ENCODE assay signal across 26 cellular contexts in genomic region chr1:30793209-30793608, GRCh38. TPM values are rescaled to one million over a fixed set of nuclear protein-coding genes. Genes with fewer than 3 reads are reported as not detected.
A peak's percentile ranks its signal among the peaks of the same experiment; 100 is the strongest.
DNase-seq lines count a peak whose midpoint lies in the region; ATAC-seq, FAIRE-seq and TF ChIP-seq lines count a peak whose summit lies in the region.
"Had no signal": no experiment of that assay in that cellular context is flagged by ENCODE, and none has a peak within 500 bp of the region (broad histone marks: within the 10 kb centered on the region; RNA-seq: fewer than 3 reads in every experiment).

No MANE protein-coding gene starts in this region.

- H3K36me3 ChIP-seq in kidney (ENCODE audit: control insufficient read depth in 1 of 2, insufficient read depth in 2 of 2, low read length in 2 of 2) (no peaks in the 10 kb centered on the region), OCI-LY7 (ENCODE audit: insufficient read depth, low read length) (no peaks in the 10 kb centered on the region)

- no peak for FAIRE-seq in kidney (lab: Jason Lieb, UNC)
- FAIRE-seq: A549, GM12891, GM19239 had no signal

- no peak overlapping the region for H3K9ac ChIP-seq in kidney (ENCODE audit: low read length in 2 of 2)

- H3K9me3 Mint-ChIP-seq in natural killer cell treated with Interleukin-12 subunit alpha and Interleukin-12 subunit beta and Interleukin-15 and Interleukin-18, amount 100 ng/mL, for 72 hours, result no peaks in the 10 kb centered on the region
- H3K9me3 Mint-ChIP-seq in natural killer cell (no peaks in the 10 kb centered on the region), WTC11 (no peaks in the 10 kb centered on the region)
- no peaks in the 10 kb centered on the region for H3K9me3 Mint-ChIP-seq in stimulated activated effector memory CD8-positive, alpha-beta T cell treated with anti-CD3 and anti-CD28 coated beads, Interleukin-12 subunit alpha, Interleukin-12 subunit beta, amount 100 ng/mL, for 72 hours
- no peaks in the 10 kb centered on the region for H3K9me3 Mint-ChIP-seq in activated CD4-positive, alpha-beta T cell treated with anti-CD3 and anti-CD28 coated beads for 36 hours (ENCODE audit: low read depth)
- H3K9me3 Mint-ChIP-seq: CD4-positive, alpha-beta memory T cell; GM23338; H9; HFFc6 had no signal

- no TSS peak for BruUV-seq in OCI-LY7 (replicated peaks; lab: Mats Ljungman, UMichigan)

- H3K4me3 ChIP-seq in kidney (ENCODE audit: low read length in 2 of 2) (no peak overlapping the region), OCI-LY7 (ENCODE audit: low read depth, low read length, poor library complexity, severe bottlenecking) (no peak overlapping the region)
- H3K4me3 ChIP-seq: A549, GM23338 had no signal

- H3K9me2 ChIP-seq in OCI-LY7 (ENCODE audit: insufficient read depth, low read length), result no peaks in the 10 kb centered on the region

- H3K79me2 ChIP-seq in OCI-LY7 (ENCODE audit: insufficient read depth, low read depth, low read length), result no peaks in the 10 kb centered on the region

- CTCF ChIA-PET in WTC11 (lab: Charles Lee), result interaction anchor here (0.8 to 13.6 kb wide), 6 partner anchors 8 to 115 kb away, joined by 3 to 606 read pairs (median 7); partner anchors contain the start of gene SDC3
- CTCF ChIA-PET in OCI-LY7 (lab: Charles Lee; ENCODE audit: unreplicated experiment), result no interaction called here
- CTCF ChIA-PET in activated CD4-positive, alpha-beta T cell treated with anti-CD3 and anti-CD28 coated beads for 36 hours (lab: Charles Lee), result interaction anchor here (0.6 to 1.7 kb wide), 3 partner anchors 9 to 1492 kb away, joined by 3 to 6 read pairs (median 6); no protein-coding TSS in a partner anchor

- POLR2A ChIA-PET in WTC11 (lab: Charles Lee), result no interaction called here
- POLR2A ChIA-PET in OCI-LY7 (lab: Charles Lee), result no interaction called here
- POLR2A ChIA-PET in activated CD4-positive, alpha-beta T cell treated with anti-CD3 and anti-CD28 coated beads for 36 hours (lab: Charles Lee), result no interaction called here

- H2AFZ ChIP-seq in OCI-LY7 (ENCODE audit: low read length), result no peak overlapping the region
- H2AFZ ChIP-seq: GM23338 had no signal

- H4K20me1 ChIP-seq in OCI-LY7 (ENCODE audit: insufficient read depth, low read length), result no peaks in the 10 kb centered on the region

- H3K27me3 Mint-ChIP-seq in natural killer cell treated with Interleukin-12 subunit alpha and Interleukin-12 subunit beta and Interleukin-15 and Interleukin-18, amount 100 ng/mL, for 72 hours, result peaks cover 5 to 21% of the 10 kb centered on the region in 2 donors
- peaks cover 12 to 14% of the 10 kb centered on the region in 2 donors for H3K27me3 Mint-ChIP-seq in natural killer cell (ENCODE audit: low read depth in 2 of 2)
- H3K27me3 Mint-ChIP-seq in WTC11 (ENCODE audit: low read depth), result no peaks in the 10 kb centered on the region; the same call in 1 of the 2 replicates
- peaks cover 6% of the 10 kb centered on the region for H3K27me3 Mint-ChIP-seq in activated CD4-positive, alpha-beta T cell treated with anti-CD3 and anti-CD28 coated beads for 36 hours

- H3K4me3 Mint-ChIP-seq in natural killer cell treated with Interleukin-12 subunit alpha and Interleukin-12 subunit beta and Interleukin-15 and Interleukin-18, amount 100 ng/mL, for 72 hours, result no peak overlapping the region
- H3K4me3 Mint-ChIP-seq in natural killer cell (no peak overlapping the region), WTC11 (no peak overlapping the region)
- H3K4me3 Mint-ChIP-seq in stimulated activated effector memory CD8-positive, alpha-beta T cell treated with anti-CD3 and anti-CD28 coated beads, Interleukin-12 subunit alpha, Interleukin-12 subunit beta, amount 100 ng/mL, for 72 hours, result no peak overlapping the region
- H3K4me3 Mint-ChIP-seq in activated CD4-positive, alpha-beta T cell treated with anti-CD3 and anti-CD28 coated beads for 36 hours, result no peak overlapping the region
- H3K4me3 Mint-ChIP-seq: CD4-positive, alpha-beta memory T cell; GM23338; H9; HFFc6 had no signal

- H3K9me3 ChIP-seq in kidney (ENCODE audit: control insufficient read depth in 1 of 2, low read length in 2 of 2) (no peaks in the 10 kb centered on the region), OCI-LY7 (ENCODE audit: low read length) (no peaks in the 10 kb centered on the region)
- H3K9me3 ChIP-seq: A549 had no signal

- intact Hi-C loops in natural killer cell (cut with micrococcal nuclease) (no loop called here), kidney (cut with DNase I) (no loop called here), OCI-LY7 (cut with micrococcal nuclease; ENCODE audit: unreplicated experiment) (no loop called here)
- intact Hi-C loops in activated CD4-positive, alpha-beta T cell treated with anti-CD3 and anti-CD28 coated beads for 36 hours (cut with DNase I, micrococcal nuclease), result no loop called here

- peak; percentile 37 for DNase-seq in natural killer cell treated with Interleukin-12 subunit alpha and Interleukin-12 subunit beta and Interleukin-15 and Interleukin-18, amount 100 ng/mL, for 72 hours (ENCODE audit: low spot score)
- DNase-seq in natural killer cell, result no peak
- DNase-seq in WTC11 (ENCODE audit: low spot score), result no peak
- peak; percentile 63 for DNase-seq in kidney
- DNase-seq in stimulated activated effector memory CD8-positive, alpha-beta T cell treated with anti-CD3 and anti-CD28 coated beads, Interleukin-12 subunit alpha, Interleukin-12 subunit beta, amount 100 ng/mL, for 72 hours (ENCODE audit: low spot score in 2 of 2), result no peak
- DNase-seq in OCI-LY7 (ENCODE audit: low spot score), result no peak
- no peak for DNase-seq in activated CD4-positive, alpha-beta T cell treated with anti-CD3 and anti-CD28 coated beads for 36 hours
- DNase-seq: 8988T; ACHN; AML-193; C1 segment of cervical spinal cord; Calu3; CD4-positive, alpha-beta memory T cell; COR-L47; DMS53; DMS79 treated with DMSO at 0.1 percent for 48 hours; GF-D8; H9; HFFc6 had no signal

- TF ChIP-seq CTCF in natural killer cell (IDR thresholded peaks at IDR 0.05) (no peak), WTC11 (IDR thresholded peaks at IDR 0.05) (no peak), kidney (IDR thresholded peaks at IDR 0.05; ENCODE audit: borderline replicate concordance, extremely low read depth, insufficient read depth) (no peak), OCI-LY7 (conservative IDR thresholded peaks at IDR 0.05; ENCODE audit: low read length) (no peak)

- no peak overlapping the region for H3K4me2 ChIP-seq in OCI-LY7 (ENCODE audit: low read length)
- H3K4me2 ChIP-seq: A549, GM23338 had no signal

- no peaks in the 10 kb centered on the region for H3K36me3 Mint-ChIP-seq in natural killer cell treated with Interleukin-12 subunit alpha and Interleukin-12 subunit beta and Interleukin-15 and Interleukin-18, amount 100 ng/mL, for 72 hours
- H3K36me3 Mint-ChIP-seq in natural killer cell (no peaks in the 10 kb centered on the region), WTC11 (no peaks in the 10 kb centered on the region)
- no peaks in the 10 kb centered on the region for H3K36me3 Mint-ChIP-seq in stimulated activated effector memory CD8-positive, alpha-beta T cell treated with anti-CD3 and anti-CD28 coated beads, Interleukin-12 subunit alpha, Interleukin-12 subunit beta, amount 100 ng/mL, for 72 hours
- H3K36me3 Mint-ChIP-seq in activated CD4-positive, alpha-beta T cell treated with anti-CD3 and anti-CD28 coated beads for 36 hours (ENCODE audit: low read depth), result no peaks in the 10 kb centered on the region
- H3K36me3 Mint-ChIP-seq: CD4-positive, alpha-beta memory T cell had no signal

- ATAC-seq in natural killer cell treated with Interleukin-12 subunit alpha and Interleukin-12 subunit beta and Interleukin-15 and Interleukin-18, amount 100 ng/mL, for 72 hours, result no peak
- no peak for ATAC-seq in natural killer cell
- no peak for ATAC-seq in WTC11
- ATAC-seq in stimulated activated effector memory CD8-positive, alpha-beta T cell treated with anti-CD3 and anti-CD28 coated beads, Interleukin-12 subunit alpha, Interleukin-12 subunit beta, amount 100 ng/mL, for 72 hours, result no peak
- no peak for ATAC-seq in GM19397 (IDR thresholded peaks at IDR 0.05; ENCODE audit: unreplicated experiment)
- no peak for ATAC-seq in activated CD4-positive, alpha-beta T cell treated with anti-CD3 and anti-CD28 coated beads for 36 hours
- ATAC-seq: A549, GM23338, HCT116 had no signal

- H3K4me1 ChIP-seq in kidney (ENCODE audit: control insufficient read depth in 1 of 2, insufficient read depth in 1 of 2, low read depth in 1 of 2, low read length in 2 of 2) (peaks cover 0 to 5% of the 10 kb centered on the region in 2 donors), OCI-LY7 (ENCODE audit: insufficient read depth, low read length, poor library complexity, severe bottlenecking) (peaks cover 8% of the 10 kb centered on the region)
- H3K4me1 ChIP-seq: A549 had no signal

- H3K27ac ChIP-seq in kidney (ENCODE audit: low read depth in 2 of 2, low read length in 2 of 2), result no peak overlapping the region
- no peak overlapping the region for H3K27ac ChIP-seq in OCI-LY7 (ENCODE audit: low read depth, low read length, poor library complexity, severe bottlenecking)
- H3K27ac ChIP-seq: A549 had no signal

- peaks cover 8 to 16% of the 10 kb centered on the region in 2 donors for H3K4me1 Mint-ChIP-seq in natural killer cell treated with Interleukin-12 subunit alpha and Interleukin-12 subunit beta and Interleukin-15 and Interleukin-18, amount 100 ng/mL, for 72 hours (ENCODE audit: low read depth in 2 of 2)
- H3K4me1 Mint-ChIP-seq in natural killer cell, result peaks cover 11 to 15% of the 10 kb centered on the region in 2 donors
- no peaks in the 10 kb centered on the region; the same call in 1 of the 2 replicates for H3K4me1 Mint-ChIP-seq in WTC11
- H3K4me1 Mint-ChIP-seq in stimulated activated effector memory CD8-positive, alpha-beta T cell treated with anti-CD3 and anti-CD28 coated beads, Interleukin-12 subunit alpha, Interleukin-12 subunit beta, amount 100 ng/mL, for 72 hours, result peaks cover 9% of the 10 kb centered on the region
- peaks cover 12% of the 10 kb centered on the region for H3K4me1 Mint-ChIP-seq in activated CD4-positive, alpha-beta T cell treated with anti-CD3 and anti-CD28 coated beads for 36 hours
- H3K4me1 Mint-ChIP-seq: GM23338 had no signal

- no peak overlapping the region for H3K27ac Mint-ChIP-seq in natural killer cell treated with Interleukin-12 subunit alpha and Interleukin-12 subunit beta and Interleukin-15 and Interleukin-18, amount 100 ng/mL, for 72 hours
- H3K27ac Mint-ChIP-seq in natural killer cell, result no peak overlapping the region
- peak overlapping the region; percentile 51; the same call in 1 of the 2 replicates for H3K27ac Mint-ChIP-seq in WTC11
- H3K27ac Mint-ChIP-seq in stimulated activated effector memory CD8-positive, alpha-beta T cell treated with anti-CD3 and anti-CD28 coated beads, Interleukin-12 subunit alpha, Interleukin-12 subunit beta, amount 100 ng/mL, for 72 hours, result peak overlapping the region; percentile 48
- no peak overlapping the region for H3K27ac Mint-ChIP-seq in activated CD4-positive, alpha-beta T cell treated with anti-CD3 and anti-CD28 coated beads for 36 hours
- H3K27ac Mint-ChIP-seq: CD4-positive, alpha-beta memory T cell; GM23338; H9; HFFc6 had no signal

RNA-seq across cellular contexts. Expression of gene LAPTM5, which starts 35.6 kb away (rescaled TPM):
- total RNA-seq in natural killer cell treated with Interleukin-12 subunit alpha and Interleukin-12 subunit beta and Interleukin-15 and Interleukin-18, amount 100 ng/mL, for 72 hours, result 100 to 1,000 TPM; 150 to 153 TPM
- total RNA-seq in natural killer cell, result 100 to 1,000 TPM; 520 to 674 (median 533) TPM
- 1.3 to 1.5 TPM (median 1.3 TPM) in 3 replicates for total RNA-seq in WTC11 (2021)
- total RNA-seq in kidney, result 108 TPM
- polyA plus RNA-seq in kidney (ENCODE audit: insufficient read depth, low read depth, low replicate concordance), result 23.5 TPM
- total RNA-seq in OCI-LY7 (2014; rRNA removed; shearing (Covaris generic)), result 91.2 and 113 TPM in 2 replicates
- 137 and 163 TPM in 2 replicates for total RNA-seq in OCI-LY7 (2022)
- total RNA-seq in activated CD4-positive, alpha-beta T cell treated with anti-CD3 and anti-CD28 coated beads for 36 hours, result 100 to 1,000 TPM; 174 to 214 TPM
- total RNA-seq: Calu3, G401, GM23338 had no signal

Comparison
In these comparisons a context has a peak if more than half of its experiments do, and no peak if none do; other contexts are left out.
1. DNase-seq: peak in natural killer cell treated with Interleukin-12 subunit alpha and Interleukin-12 subunit beta and Interleukin-15 and Interleukin-18, amount 100 ng/mL, for 72 hours (single experiment) and kidney (single experiment); none in natural killer cell (single experiment), WTC11 (single experiment), stimulated activated effector memory CD8-positive, alpha-beta T cell treated with anti-CD3 and anti-CD28 coated beads, Interleukin-12 subunit alpha, Interleukin-12 subunit beta, amount 100 ng/mL, for 72 hours (0 of 2), OCI-LY7 (single experiment) and activated CD4-positive, alpha-beta T cell treated with anti-CD3 and anti-CD28 coated beads for 36 hours (single experiment).
2. H3K27ac Mint-ChIP-seq: peak in WTC11 (single experiment) and stimulated activated effector memory CD8-positive, alpha-beta T cell treated with anti-CD3 and anti-CD28 coated beads, Interleukin-12 subunit alpha, Interleukin-12 subunit beta, amount 100 ng/mL, for 72 hours (single experiment); none in natural killer cell treated with Interleukin-12 subunit alpha and Interleukin-12 subunit beta and Interleukin-15 and Interleukin-18, amount 100 ng/mL, for 72 hours (0 of 2), natural killer cell (0 of 2) and activated CD4-positive, alpha-beta T cell treated with anti-CD3 and anti-CD28 coated beads for 36 hours (single experiment).
3. RNA of gene LAPTM5, which starts 35.6 kb away (total RNA-seq): 520 to 674 TPM in natural killer cell, 174 to 214 TPM in activated CD4-positive, alpha-beta T cell treated with anti-CD3 and anti-CD28 coated beads for 36 hours, 150 to 153 TPM in natural killer cell treated with Interleukin-12 subunit alpha and Interleukin-12 subunit beta and Interleukin-15 and Interleukin-18, amount 100 ng/mL, for 72 hours, 91.2 to 163 TPM in OCI-LY7 and 108 TPM in kidney (single experiment); 1.3 to 1.5 TPM in WTC11; every median in the first group is over 10 times any median in the second.